Comparison of ENCODE assay signal across 8 cellular contexts in the genomic region with DNA sequence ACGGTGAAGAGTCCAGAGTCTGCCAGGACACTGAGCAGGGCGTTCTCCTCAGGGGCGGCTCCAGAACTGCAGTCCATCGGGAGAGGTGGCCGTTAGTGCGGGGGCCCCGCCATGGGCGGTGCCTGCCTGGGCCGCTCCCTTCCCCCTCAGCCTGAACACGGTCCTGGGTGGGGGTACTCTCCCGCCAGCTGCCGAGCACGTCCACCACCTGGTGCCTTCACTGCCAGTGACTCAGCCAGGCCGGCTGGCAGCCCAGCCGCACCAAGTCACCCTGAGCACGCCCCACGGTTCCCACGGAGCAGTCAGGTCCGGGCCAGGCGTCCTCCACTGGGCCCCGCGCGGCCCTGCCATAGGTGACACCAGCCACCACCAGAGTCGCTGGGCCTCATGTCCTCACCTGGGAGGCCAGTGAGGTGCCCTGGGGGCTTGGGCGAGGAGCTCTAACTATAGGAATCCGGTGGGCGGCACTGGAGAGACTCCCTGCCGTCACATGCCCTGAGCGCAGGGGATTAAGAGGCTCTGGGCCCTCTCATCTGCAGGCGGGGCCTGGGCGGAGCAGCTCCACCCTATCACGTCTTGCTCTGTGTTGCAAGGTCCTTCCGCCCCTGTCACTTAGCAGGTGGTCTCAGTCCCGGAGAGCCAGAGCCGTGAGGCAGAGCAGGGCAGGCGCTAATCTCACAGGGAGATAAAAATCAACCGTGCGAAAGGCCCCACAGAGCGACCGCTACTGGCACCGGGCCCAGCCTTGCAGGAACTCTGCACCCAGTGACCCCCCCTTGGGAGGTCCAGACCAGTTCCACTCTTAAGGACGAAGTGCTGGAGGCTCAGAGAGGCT. TPM values are rescaled to one million over a fixed set of nuclear protein-coding genes. Genes with fewer than 3 reads are reported as not detected.
DNase-seq lines count a peak whose midpoint lies in the region; ATAC-seq, FAIRE-seq and TF ChIP-seq lines count a peak whose summit lies in the region.

No MANE protein-coding gene starts in this region.

- FAIRE-seq in A549 (lab: Jason Lieb, UNC) (no peak), frontal cortex (lab: Jason Lieb, UNC) (no peak)

- peak overlapping the region; percentile 36 to 68 (median 58) for H3K4me3 Mint-ChIP-seq in naive thymus-derived CD8-positive, alpha-beta T cell

- no peaks in the 10 kb centered on the region for H3K36me3 ChIP-seq in H7 (replicated peaks; ENCODE audit: control insufficient read depth, insufficient read depth, low read length)

- DNase-seq in A549 (ENCODE audit: low read depth in 1 of 2, low spot score in 1 of 2) = peak in 1 of 2 experiments; percentile 45
- DNase-seq in H7 = peak; percentile 93
- peak; percentile 57 for DNase-seq in RPMI7951 (ENCODE audit: low read depth)
- DNase-seq in effector CD8-positive, alpha-beta T cell (lab: John Stamatoyannopoulos, UW) = peak; percentile 14
- peak; percentile 35 to 77 (median 48) for DNase-seq in naive thymus-derived CD8-positive, alpha-beta T cell
- DNase-seq in NCI-H2029 treated with DMSO at 0.1 percent for 48 hours (lab: John Stamatoyannopoulos, UW) = no peak
- DNase-seq in GM03348 (ENCODE audit: low spot score) = no peak
- no peak for DNase-seq in frontal cortex (ENCODE audit: low spot score in 2 of 2)

- peak overlapping the region; percentile 66 to 91 (median 84) for H3K27ac Mint-ChIP-seq in naive thymus-derived CD8-positive, alpha-beta T cell

- peak overlapping the region; percentile 24; the same call in 1 of the 3 replicates for H3K4me2 ChIP-seq in A549

- no peak for TF ChIP-seq POLR2A in A549 (IDR thresholded peaks at IDR 0.05; ENCODE audit: low read length)

- WGBS in A549 (ENCODE audit: missing lambda C conversion rate) = 66% methylated on average over 19 of the region's 42 CpGs

- no peaks in the 10 kb centered on the region for H3K36me3 Mint-ChIP-seq in naive thymus-derived CD8-positive, alpha-beta T cell

- H3K4me3 ChIP-seq in A549 (no peak overlapping the region), H7 (ENCODE audit: insufficient read depth, low read depth, low read length) (no peak overlapping the region)

- peaks cover 8 to 39% (median 35%) of the 10 kb centered on the region in 4 donors for H3K4me1 Mint-ChIP-seq in naive thymus-derived CD8-positive, alpha-beta T cell

- H3K9me3 Mint-ChIP-seq in naive thymus-derived CD8-positive, alpha-beta T cell = no peaks in the 10 kb centered on the region

- TF ChIP-seq EP300 in A549 (IDR thresholded peaks at IDR 0.05) = no peak

- H3K27ac ChIP-seq in A549 = peak overlapping the region in 1 of 2 experiments; percentile 70; a peak in 3 of 6 replicates

- peak; percentile 9 to 41; a peak in 3 of 6 replicates for ATAC-seq in A549
- ATAC-seq in naive thymus-derived CD8-positive, alpha-beta T cell = peak; percentile 95

- POLR2A ChIA-PET in A549 (lab: Yijun Ruan, JAX) = no interaction called here
- POLR2A ChIA-PET in naive thymus-derived CD8-positive, alpha-beta T cell (lab: Charles Lee) = interaction anchor here (0.6 to 6.2 kb wide), 10 partner anchors 8 to 132 kb away, joined by 3 to 51 read pairs (median 3); partner anchors contain the start of genes IL17C and PIEZO1

- no peaks in the 10 kb centered on the region for H3K27me3 Mint-ChIP-seq in naive thymus-derived CD8-positive, alpha-beta T cell

- H3K4me1 ChIP-seq in A549 = peaks cover 60% of the 10 kb centered on the region

- no peaks in the 10 kb centered on the region for H3K27me3 ChIP-seq in H7 (ENCODE audit: control insufficient read depth, insufficient read depth, low read length)

- no peak for TF ChIP-seq CTCF in A549 (IDR thresholded peaks at IDR 0.05)

- CTCF ChIA-PET in A549 (lab: Yijun Ruan, JAX) = interaction anchor here (0.8 to 31.8 kb wide), 6 partner anchors 10 to 96 kb away, joined by 3 to 596 read pairs (median 5); no protein-coding TSS in a partner anchor

- no peaks in the 10 kb centered on the region for H3K9me3 ChIP-seq in A549

- no peak for TF ChIP-seq RAD21 in A549 (conservative IDR thresholded peaks at IDR 0.05 in 1 of 2, IDR thresholded peaks at IDR 0.05 in 1 of 2)

TF ChIP-seq in A549, 52 proteins besides CTCF, POLR2A, EP300 and RAD21 (continues in another document):
- no peak for TF ChIP-seq CBX2 (IDR thresholded peaks at IDR 0.05; ENCODE audit: borderline replicate concordance, low read depth)
- TF ChIP-seq NFE2L2 (conservative IDR thresholded peaks at IDR 0.05; ENCODE audit: low read length) = no peak
- TF ChIP-seq REST (IDR thresholded peaks at IDR 0.05) = no peak
- no peak for TF ChIP-seq EHMT2 (IDR thresholded peaks at IDR 0.05; ENCODE audit: low read depth)
- no peak for TF ChIP-seq CEBPB (IDR thresholded peaks at IDR 0.05)
- no peak for TF ChIP-seq ZNF302 (CRISPR knock-in tag; IDR thresholded peaks at IDR 0.05)
- TF ChIP-seq ESRRA (IDR thresholded peaks at IDR 0.05; ENCODE audit: borderline replicate concordance, low read length) = no peak
- no peak for TF ChIP-seq KDM1A (IDR thresholded peaks at IDR 0.05; ENCODE audit: low read depth)
- no peak for TF ChIP-seq MYC (IDR thresholded peaks at IDR 0.05; ENCODE audit: borderline replicate concordance, low read length)
- TF ChIP-seq, protein P1, sequence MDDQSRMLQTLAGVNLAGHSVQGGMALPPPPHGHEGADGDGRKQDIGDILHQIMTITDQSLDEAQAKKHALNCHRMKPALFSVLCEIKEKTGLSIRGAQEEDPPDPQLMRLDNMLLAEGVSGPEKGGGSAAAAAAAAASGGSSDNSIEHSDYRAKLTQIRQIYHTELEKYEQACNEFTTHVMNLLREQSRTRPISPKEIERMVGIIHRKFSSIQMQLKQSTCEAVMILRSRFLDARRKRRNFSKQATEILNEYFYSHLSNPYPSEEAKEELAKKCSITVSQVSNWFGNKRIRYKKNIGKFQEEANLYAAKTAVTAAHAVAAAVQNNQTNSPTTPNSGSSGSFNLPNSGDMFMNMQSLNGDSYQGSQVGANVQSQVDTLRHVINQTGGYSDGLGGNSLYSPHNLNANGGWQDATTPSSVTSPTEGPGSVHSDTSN (IDR thresholded peaks at IDR 0.05) = no peak

RNA-seq across cellular contexts. Expression of gene PIEZO1, which starts 14.3 kb away (rescaled TPM):
- 26.1 and 35.9 TPM in 2 replicates for polyA plus RNA-seq in A549 (2011; rRNA removed)
- polyA plus RNA-seq in A549 (2012; cell fraction: cytosol; rRNA removed) = 141 and 172 TPM in 2 replicates
- 630 and 946 TPM in 2 replicates for polyA plus RNA-seq in A549 (2012; cell fraction: nucleus; rRNA removed)
- polyA plus RNA-seq in A549 (2017; fragmentation: RNase III; extraction: RNeasy Plus Mini Kit Qiagen cat#74134 plus additional on column Dnase treatment) = 78.3 to 84.7 TPM (median 79.1 TPM) in 3 replicates
- polyA minus RNA-seq in A549 (2011; rRNA and poly(A)+ RNA removed) = 43.0 and 54.8 TPM in 2 replicates
- total RNA-seq in H7 (2014; rRNA removed; shearing (Covaris generic)) = 60.0 and 86.8 TPM in 2 replicates
- 76.4 and 91.5 TPM in 2 replicates for total RNA-seq in RPMI7951 (2014; rRNA removed; shearing (Covaris generic))
- total RNA-seq in naive thymus-derived CD8-positive, alpha-beta T cell = 10 to 100 TPM; 90.0 to 94.5 TPM
- polyA plus RNA-seq in naive thymus-derived CD8-positive, alpha-beta T cell = 1 to 10 TPM; 2.4 to 8.4 (median 5.7) TPM
- total RNA-seq in frontal cortex = 4.1 TPM

RNA-seq across cellular contexts. Expression of gene CDT1, which starts 32.9 kb away (rescaled TPM):
- 3.4 and 3.8 TPM in 2 replicates for polyA plus RNA-seq in A549 (2011; rRNA removed)
- polyA plus RNA-seq in A549 (2012; cell fraction: cytosol; rRNA removed) = 30.8 and 47.0 TPM in 2 replicates
- polyA plus RNA-seq in A549 (2012; cell fraction: nucleus; rRNA removed) = 41.9 and 85.6 TPM in 2 replicates
- polyA plus RNA-seq in A549 (2017; fragmentation: RNase III; extraction: RNeasy Plus Mini Kit Qiagen cat#74134 plus additional on column Dnase treatment) = 16.0 to 17.5 TPM (median 17.0 TPM) in 3 replicates
- 4.1 and 6.5 TPM in 2 replicates for polyA minus RNA-seq in A549 (2011; rRNA and poly(A)+ RNA removed)
- 120 and 176 TPM in 2 replicates for total RNA-seq in H7 (2014; rRNA removed; shearing (Covaris generic))
- total RNA-seq in RPMI7951 (2014; rRNA removed; shearing (Covaris generic)) = 32.2 and 35.2 TPM in 2 replicates
- under 1 TPM in 1 of 2 experiments, not detected in 1; 0.74 TPM for total RNA-seq in naive thymus-derived CD8-positive, alpha-beta T cell
- under 1 TPM; 0.13 to 0.46 (median 0.26) TPM for polyA plus RNA-seq in naive thymus-derived CD8-positive, alpha-beta T cell
- total RNA-seq in frontal cortex = 1.2 TPM

RNA-seq across cellular contexts. Expression of gene APRT, which starts 41.1 kb away (rescaled TPM):
- 113 and 115 TPM in 2 replicates for polyA plus RNA-seq in A549 (2011; rRNA removed)
- 223 and 291 TPM in 2 replicates for polyA plus RNA-seq in A549 (2012; cell fraction: cytosol; rRNA removed)
- 199 and 257 TPM in 2 replicates for polyA plus RNA-seq in A549 (2012; cell fraction: nucleus; rRNA removed)
- 252 to 259 TPM (median 258 TPM) in 3 replicates for polyA plus RNA-seq in A549 (2017; fragmentation: RNase III; extraction: RNeasy Plus Mini Kit Qiagen cat#74134 plus additional on column Dnase treatment)
- 54.2 and 54.5 TPM in 2 replicates for polyA minus RNA-seq in A549 (2011; rRNA and poly(A)+ RNA removed)
- 526 and 633 TPM in 2 replicates for total RNA-seq in H7 (2014; rRNA removed; shearing (Covaris generic))
- total RNA-seq in RPMI7951 (2014; rRNA removed; shearing (Covaris generic)) = 122 and 184 TPM in 2 replicates
- total RNA-seq in naive thymus-derived CD8-positive, alpha-beta T cell = 100 to 1,000 TPM; 174 to 183 TPM
- 100 to 1,000 TPM; 428 to 492 (median 431) TPM for polyA plus RNA-seq in naive thymus-derived CD8-positive, alpha-beta T cell
- 15.9 TPM for total RNA-seq in frontal cortex

Comparison
In these comparisons a context has a peak if more than half of its experiments do, and no peak if none do; other contexts are left out.
1. DNase-seq: peak in H7 (single experiment), RPMI7951 (single experiment), effector CD8-positive, alpha-beta T cell (single experiment) and naive thymus-derived CD8-positive, alpha-beta T cell (10 of 10); none in NCI-H2029 treated with DMSO at 0.1 percent for 48 hours (single experiment), GM03348 (single experiment) and frontal cortex (0 of 2).
2. RNA of gene PIEZO1, which starts 14.3 kb away (total RNA-seq): 90.0 to 94.5 TPM in naive thymus-derived CD8-positive, alpha-beta T cell, 60.0 to 86.8 TPM in H7 and 76.4 to 91.5 TPM in RPMI7951; 4.1 TPM in frontal cortex (single experiment); every median in the first group is over 10 times any median in the second.
3. RNA of gene CDT1, which starts 32.9 kb away (total RNA-seq): 120 to 176 TPM in H7 and 32.2 to 35.2 TPM in RPMI7951; 1.2 TPM in frontal cortex (single experiment) and 0.74 TPM in naive thymus-derived CD8-positive, alpha-beta T cell; every median in the first group is over 10 times any median in the second.